1 cellular context compared by ENCODE assay signal in genomic region chr11:63945482-63946163, GRCh38.
TF ChIP-seq lines count a peak whose summit lies in the region.

No MANE protein-coding gene starts in this region.

TF ChIP-seq in GM12878, 131 proteins besides CTCF, POLR2A, EP300 and RAD21:
- TF ChIP-seq IKZF1 (conservative IDR thresholded peaks at IDR 0.05) (peak; percentile 63; the same call in 1 of the 2 replicates), ASH2L (IDR thresholded peaks at IDR 0.05; ENCODE audit: borderline replicate concordance, low read depth) (no peak), BRCA1 (IDR thresholded peaks at IDR 0.05; ENCODE audit: low read depth, low read length) (no peak), IKZF2 (IDR thresholded peaks at IDR 0.05) (peak; percentile 27 to 33; a peak in 1 of 4 replicates), RELB (IDR thresholded peaks at IDR 0.05; ENCODE audit: low read depth) (0 out of 2 replicates have a peak, but pooled peaks have one; percentile 23), ATF2 (IDR thresholded peaks at IDR 0.05; ENCODE audit: low read length) (no peak), MEF2B (IDR thresholded peaks at IDR 0.05; ENCODE audit: partially characterized antibody, poor library complexity, severe bottlenecking) (peak; percentile 77), NBN (IDR thresholded peaks at IDR 0.05) (0 out of 2 replicates have a peak, but pooled peaks have one; percentile 34), SMC3 (IDR thresholded peaks at IDR 0.05; ENCODE audit: borderline replicate concordance, low read length) (peak; percentile 69; the same call in 1 of the 2 replicates)
